23 cellular contexts compared by ENCODE assay signal in genomic region chr1:114328505-114328904, GRCh38.
DNase-seq lines count a peak whose midpoint lies in the region; ATAC-seq and TF ChIP-seq lines count a peak whose summit lies in the region.
"Had no signal": no experiment of that assay in that cellular context is flagged by ENCODE, and none has a peak within 500 bp of the region (broad histone marks: within the 10 kb centered on the region; RNA-seq: fewer than 3 reads in every experiment).

No MANE protein-coding gene starts in this region.

- no peaks in the 10 kb centered on the region for H3K36me3 Mint-ChIP-seq in stimulated activated effector memory CD8-positive, alpha-beta T cell treated with anti-CD3 and anti-CD28 coated beads, Interleukin-12 subunit alpha, Interleukin-12 subunit beta, amount 100 ng/mL, for 72 hours

- no peak overlapping the region for H3K27ac Mint-ChIP-seq in stimulated activated effector memory CD8-positive, alpha-beta T cell treated with anti-CD3 and anti-CD28 coated beads, Interleukin-12 subunit alpha, Interleukin-12 subunit beta, amount 100 ng/mL, for 72 hours

- no peaks in the 10 kb centered on the region for H3K79me2 ChIP-seq in DND-41 (ENCODE audit: insufficient read depth, low read length)

- no peak overlapping the region for H3K4me3 Mint-ChIP-seq in stimulated activated effector memory CD8-positive, alpha-beta T cell treated with anti-CD3 and anti-CD28 coated beads, Interleukin-12 subunit alpha, Interleukin-12 subunit beta, amount 100 ng/mL, for 72 hours
- H3K4me3 Mint-ChIP-seq: CD8-positive, alpha-beta memory T cell had no signal

- H3K27me3 ChIP-seq in DND-41 (ENCODE audit: insufficient read depth, low read length, poor library complexity) = no peaks in the 10 kb centered on the region
- no peaks in the 10 kb centered on the region for H3K27me3 ChIP-seq in esophagus muscularis mucosa
- H3K27me3 ChIP-seq in upper lobe of right lung = no peaks in the 10 kb centered on the region
- H3K27me3 ChIP-seq: BLaER1 had no signal

- peak overlapping the region; percentile 13; the same call in 1 of the 2 replicates for H3K4me2 ChIP-seq in DND-41 (ENCODE audit: insufficient read depth, low read length)
- H3K4me2 ChIP-seq: BLaER1, SK-N-SH had no signal

- H3K4me3 ChIP-seq in DND-41 (ENCODE audit: low read depth in 1 of 2, low read length in 2 of 2) (no peak overlapping the region), esophagus muscularis mucosa (no peak overlapping the region), upper lobe of right lung (no peak overlapping the region)
- H3K4me3 ChIP-seq: BLaER1 had no signal

- H3K9me3 Mint-ChIP-seq in stimulated activated effector memory CD8-positive, alpha-beta T cell treated with anti-CD3 and anti-CD28 coated beads, Interleukin-12 subunit alpha, Interleukin-12 subunit beta, amount 100 ng/mL, for 72 hours = no peaks in the 10 kb centered on the region
- H3K9me3 Mint-ChIP-seq: CD8-positive, alpha-beta memory T cell had no signal

- TF ChIP-seq CTCF in DND-41 (IDR thresholded peaks at IDR 0.05; ENCODE audit: borderline replicate concordance, extremely low read depth, low read length, poor library complexity, severe bottlenecking) (no peak), esophagus muscularis mucosa (IDR thresholded peaks at IDR 0.05) (no peak), upper lobe of right lung (IDR thresholded peaks at IDR 0.05) (no peak)

- TF ChIP-seq POLR2A in esophagus muscularis mucosa (IDR thresholded peaks at IDR 0.05; ENCODE audit: low read depth) = no peak

- H3K9me3 ChIP-seq in DND-41 (ENCODE audit: insufficient read depth, low read length, severe bottlenecking) = no peaks in the 10 kb centered on the region
- H3K9me3 ChIP-seq in esophagus muscularis mucosa = no peaks in the 10 kb centered on the region
- H3K9me3 ChIP-seq in upper lobe of right lung = no peaks in the 10 kb centered on the region
- H3K9me3 ChIP-seq: SK-N-SH had no signal

- intact Hi-C loops in esophagus muscularis mucosa (cut with DNase I) (no loop called here), upper lobe of right lung (cut with DNase I) (no loop called here)

- DNase-seq in NCI-H1092 (lab: John Stamatoyannopoulos, UW) = peak; percentile 0
- no peak for DNase-seq in NCI-H1092 treated with DMSO at 0.1 percent for 48 hours (lab: John Stamatoyannopoulos, UW)
- peak; percentile 89 for DNase-seq in DND-41
- peak; percentile 39 for DNase-seq in NCI-H446 treated with DMSO at 0.1 percent for 48 hours (lab: John Stamatoyannopoulos, UW)
- DNase-seq in esophagus muscularis mucosa (ENCODE audit: extremely low spot score) = peak; percentile 79
- DNase-seq in stimulated activated effector memory CD8-positive, alpha-beta T cell treated with anti-CD3 and anti-CD28 coated beads, Interleukin-12 subunit alpha, Interleukin-12 subunit beta, amount 100 ng/mL, for 72 hours (ENCODE audit: low spot score in 2 of 2) = no peak
- DNase-seq in upper lobe of right lung = no peak
- DNase-seq: ACHN; Calu3; CD8-positive, alpha-beta memory T cell; DMS53; EL; GF-D8; Kasumi-1; NCI-H1436 treated with DMSO at 0.1 percent for 48 hours; NCI-H2029 treated with DMSO at 0.1 percent for 48 hours; NCI-H748 treated with DMSO at 0.1 percent for 48 hours; PC-3; Right ventricle myocardium superior; SK-N-SH had no signal

- peak overlapping the region; percentile 91 for H3K27ac ChIP-seq in DND-41 (ENCODE audit: low read length)
- no peak overlapping the region for H3K27ac ChIP-seq in esophagus muscularis mucosa (replicated peaks in 1 of 4)
- H3K27ac ChIP-seq in upper lobe of right lung = no peak overlapping the region
- H3K27ac ChIP-seq: 22Rv1, BLaER1 had no signal

- H3K36me3 ChIP-seq in DND-41 (ENCODE audit: insufficient read depth, low read length) (no peaks in the 10 kb centered on the region), esophagus muscularis mucosa (no peaks in the 10 kb centered on the region), upper lobe of right lung (no peaks in the 10 kb centered on the region)
- H3K36me3 ChIP-seq: BLaER1 had no signal

- no peak for TF ChIP-seq EP300 in esophagus muscularis mucosa (IDR thresholded peaks at IDR 0.05)

- peaks cover 72% of the 10 kb centered on the region for H3K4me1 ChIP-seq in DND-41 (ENCODE audit: insufficient read depth, low read length)
- H3K4me1 ChIP-seq in esophagus muscularis mucosa = no peaks in the 10 kb centered on the region
- H3K4me1 ChIP-seq in upper lobe of right lung = no peaks in the 10 kb centered on the region

- peak overlapping the region; percentile 2; the same call in 1 of the 2 replicates for H3K9ac ChIP-seq in DND-41 (ENCODE audit: low read depth, low read length)
- H3K9ac ChIP-seq: BLaER1, SK-N-SH had no signal

- peaks cover 48% of the 10 kb centered on the region for H3K4me1 Mint-ChIP-seq in stimulated activated effector memory CD8-positive, alpha-beta T cell treated with anti-CD3 and anti-CD28 coated beads, Interleukin-12 subunit alpha, Interleukin-12 subunit beta, amount 100 ng/mL, for 72 hours

- 57% methylated on average over 2 of the region's 3 CpGs for WGBS in esophagus muscularis mucosa

- H4K20me1 ChIP-seq in DND-41 (ENCODE audit: insufficient read depth, low read length) = no peaks in the 10 kb centered on the region
- H4K20me1 ChIP-seq: BLaER1 had no signal

- peak; percentile 75 for ATAC-seq in DND-41 (ENCODE audit: insufficient read depth, low read depth)
- no peak for ATAC-seq in stimulated activated effector memory CD8-positive, alpha-beta T cell treated with anti-CD3 and anti-CD28 coated beads, Interleukin-12 subunit alpha, Interleukin-12 subunit beta, amount 100 ng/mL, for 72 hours
- no peak for ATAC-seq in GM21360 (IDR thresholded peaks at IDR 0.05; ENCODE audit: unreplicated experiment)
- ATAC-seq in upper lobe of right lung = no peak
- ATAC-seq: PC-3 had no signal

- no peak overlapping the region for H2AFZ ChIP-seq in DND-41 (ENCODE audit: low read depth, low read length)

Comparison
In these comparisons a context has a peak if more than half of its experiments do, and no peak if none do; other contexts are left out.
1. DNase-seq: peak in NCI-H1092 (single experiment), DND-41 (single experiment), NCI-H446 treated with DMSO at 0.1 percent for 48 hours (single experiment) and esophagus muscularis mucosa (single experiment); none in NCI-H1092 treated with DMSO at 0.1 percent for 48 hours (single experiment), stimulated activated effector memory CD8-positive, alpha-beta T cell treated with anti-CD3 and anti-CD28 coated beads, Interleukin-12 subunit alpha, Interleukin-12 subunit beta, amount 100 ng/mL, for 72 hours (0 of 2) and upper lobe of right lung (single experiment).